In genomic region chr14:102097441-102098135, GRCh38 we compare ENCODE assay signal across 19 cellular contexts. TPM values are rescaled to one million over a fixed set of nuclear protein-coding genes. Genes with fewer than 3 reads are reported as not detected.
A peak's percentile ranks its signal among the peaks of the same experiment; 100 is the strongest.
DNase-seq lines count a peak whose midpoint lies in the region; ATAC-seq lines count a peak whose summit lies in the region.
"Had no signal": no experiment of that assay in that cellular context is flagged by ENCODE, and none has a peak within 500 bp of the region (broad histone marks: within the 10 kb centered on the region; RNA-seq: fewer than 3 reads in every experiment).

No MANE protein-coding gene starts in this region.

- no peak overlapping the region for H3K4me3 Mint-ChIP-seq in stimulated activated naive B cell treated with anti-CD40 and anti-IgM and Interleukin-4, amounts not matched to agents 10 μg/mL and 1 μg/mL and 100 μg/mL, for 72 hours
- H3K4me3 Mint-ChIP-seq: activated naive CD8-positive, alpha-beta T cell treated with anti-CD3 and anti-CD28 coated beads, Interleukin-2, amount 10 ng/mL, durations not matched to agents 7 days and 5 days; activated T-cell treated with anti-CD3 and anti-CD28 coated beads, Interleukin-2, amount 50 U/mL, for 4 hours; immature natural killer cell had no signal

- DNase-seq in DMS53 (lab: John Stamatoyannopoulos, UW), result peak; percentile 61
- peak; percentile 41 for DNase-seq in HT-29 (ENCODE audit: low spot score)
- peak; percentile 54 for DNase-seq in ecto neural progenitor cell (ENCODE audit: low spot score)
- peak; percentile 98 for DNase-seq in trophoblast cell
- no peak for DNase-seq in HuH-7.5 (ENCODE audit: low spot score)
- no peak for DNase-seq in stimulated activated naive B cell treated with anti-CD40 and anti-IgM and Interleukin-4, amounts not matched to agents 10 μg/mL and 1 μg/mL and 100 μg/mL, for 72 hours
- DNase-seq in GM19240 (ENCODE audit: insufficient read length, low spot score), result no peak
- DNase-seq: activated CD4-positive, alpha-beta T cell treated with anti-CD3 and anti-CD28 coated beads, Interleukin-2, amount 50 U/mL, for 4 hours; activated naive CD8-positive, alpha-beta T cell treated with anti-CD3 and anti-CD28 coated beads, Interleukin-2, amount 10 ng/mL, durations not matched to agents 7 days and 5 days; activated T-cell treated with anti-CD3 and anti-CD28 coated beads, Interleukin-2, amount 50 U/mL, for 4 hours; BE2C; brain microvascular endothelial cell; dermis blood vessel endothelial cell; immature natural killer cell; NCI-H1694 treated with DMSO at 0.1 percent for 48 hours; right cardiac atrium; stimulated activated CD4-positive, alpha-beta T cell treated with anti-CD3 and anti-CD28 coated beads, Interleukin-1b, Interleukin-23, amount 100 ng/mL, for 48 hours; T1000 had no signal

- peak overlapping the region; percentile 33 for H2BK120ac ChIP-seq in trophoblast cell (ENCODE audit: insufficient read depth, low read length, poor library complexity)

- no CpG with 5 or more reads among the region's 7 CpGs for WGBS in trophoblast cell (ENCODE audit: extremely low coverage, insufficient coverage, insufficient read length)

- peak overlapping the region; percentile 51 for H3K4me2 ChIP-seq in trophoblast cell (ENCODE audit: low read length)

- H3K79me1 ChIP-seq in trophoblast cell (ENCODE audit: low read length), result peaks cover 16% of the 10 kb centered on the region

- H4K91ac ChIP-seq in trophoblast cell (ENCODE audit: low read depth, low read length), result peak overlapping the region; percentile 88

- no peaks in the 10 kb centered on the region for H3K36me3 ChIP-seq in trophoblast cell (ENCODE audit: control insufficient read depth in 1 of 2, insufficient read depth in 2 of 2, low read length in 2 of 2)
- H3K36me3 ChIP-seq: BE2C, brain microvascular endothelial cell had no signal

- peak overlapping the region; percentile 16 for H3K14ac ChIP-seq in trophoblast cell (ENCODE audit: low read length)

- H3K4me3 ChIP-seq in trophoblast cell (ENCODE audit: low read depth, low read length), result peak overlapping the region; percentile 3

- H3K27me3 Mint-ChIP-seq in stimulated activated naive B cell treated with anti-CD40 and anti-IgM and Interleukin-4, amounts not matched to agents 10 μg/mL and 1 μg/mL and 100 μg/mL, for 72 hours, result no peaks in the 10 kb centered on the region

- H3K4me1 ChIP-seq in trophoblast cell (ENCODE audit: control insufficient read depth in 1 of 2, insufficient read depth in 2 of 2, low read length in 2 of 2), result peaks cover 19 to 23% of the 10 kb centered on the region in 2 experiments

- H3K9me3 ChIP-seq in trophoblast cell (ENCODE audit: insufficient read depth, low read depth, low read length), result peaks cover 1% of the 10 kb centered on the region
- H3K9me3 ChIP-seq: BE2C had no signal

- no peak for ATAC-seq in stimulated activated naive B cell treated with anti-CD40 and anti-IgM and Interleukin-4, amounts not matched to agents 10 μg/mL and 1 μg/mL and 100 μg/mL, for 72 hours (replicated peaks)
- no peak for ATAC-seq in HG03354 (IDR thresholded peaks at IDR 0.05; ENCODE audit: poor library complexity, severe bottlenecking, unreplicated experiment)
- ATAC-seq: right cardiac atrium had no signal

- H3K4me1 Mint-ChIP-seq in stimulated activated naive B cell treated with anti-CD40 and anti-IgM and Interleukin-4, amounts not matched to agents 10 μg/mL and 1 μg/mL and 100 μg/mL, for 72 hours, result peaks cover 20 to 26% of the 10 kb centered on the region in 2 donors

- H2AFZ ChIP-seq in trophoblast cell (ENCODE audit: insufficient read depth, low read length, poor library complexity), result peak overlapping the region; percentile 23

- H3K27ac Mint-ChIP-seq in stimulated activated naive B cell treated with anti-CD40 and anti-IgM and Interleukin-4, amounts not matched to agents 10 μg/mL and 1 μg/mL and 100 μg/mL, for 72 hours, result no peak overlapping the region
- H3K27ac Mint-ChIP-seq: activated naive CD8-positive, alpha-beta T cell treated with anti-CD3 and anti-CD28 coated beads, Interleukin-2, amount 10 ng/mL, durations not matched to agents 7 days and 5 days; immature natural killer cell had no signal

- peak overlapping the region; percentile 44 for H4K8ac ChIP-seq in trophoblast cell (ENCODE audit: low read depth, low read length)

- no peaks in the 10 kb centered on the region for H3K79me2 ChIP-seq in trophoblast cell (ENCODE audit: control insufficient read depth, insufficient read depth, low read length, poor library complexity)

- H2AK5ac ChIP-seq in trophoblast cell (ENCODE audit: low read length), result peak overlapping the region; percentile 1

- no peaks in the 10 kb centered on the region for H3K9me3 Mint-ChIP-seq in stimulated activated naive B cell treated with anti-CD40 and anti-IgM and Interleukin-4, amounts not matched to agents 10 μg/mL and 1 μg/mL and 100 μg/mL, for 72 hours
- H3K9me3 Mint-ChIP-seq: activated naive CD8-positive, alpha-beta T cell treated with anti-CD3 and anti-CD28 coated beads, Interleukin-2, amount 10 ng/mL, durations not matched to agents 7 days and 5 days; activated T-cell treated with anti-CD3 and anti-CD28 coated beads, Interleukin-2, amount 50 U/mL, for 4 hours; immature natural killer cell had no signal

- peak overlapping the region; percentile 83 for H3K27ac ChIP-seq in trophoblast cell (ENCODE audit: low read depth, low read length)
- H3K27ac ChIP-seq: brain microvascular endothelial cell had no signal

- peak overlapping the region; percentile 22 for H4K12ac ChIP-seq in trophoblast cell (ENCODE audit: low read depth, low read length)

- H3K27me3 ChIP-seq in trophoblast cell (ENCODE audit: insufficient read depth, low read length), result no peaks in the 10 kb centered on the region
- H3K27me3 ChIP-seq: BE2C, brain microvascular endothelial cell had no signal

- no peak overlapping the region for H3K18ac ChIP-seq in trophoblast cell (ENCODE audit: low read length)

- H3K4ac ChIP-seq in trophoblast cell (ENCODE audit: low read depth, low read length), result peak overlapping the region; percentile 13

- H3K23ac ChIP-seq in trophoblast cell (ENCODE audit: low read length), result no peak overlapping the region

- peak overlapping the region; percentile 3 for H2BK12ac ChIP-seq in trophoblast cell (ENCODE audit: low read length)

- H3K9ac ChIP-seq in trophoblast cell (ENCODE audit: low read length), result no peak overlapping the region

- H2BK5ac ChIP-seq in trophoblast cell (ENCODE audit: low read depth, low read length, poor library complexity), result peak overlapping the region; percentile 67

- H3K36me3 Mint-ChIP-seq in stimulated activated naive B cell treated with anti-CD40 and anti-IgM and Interleukin-4, amounts not matched to agents 10 μg/mL and 1 μg/mL and 100 μg/mL, for 72 hours, result peaks cover 3 to 4% of the 10 kb centered on the region in 2 donors
- H3K36me3 Mint-ChIP-seq: activated naive CD8-positive, alpha-beta T cell treated with anti-CD3 and anti-CD28 coated beads, Interleukin-2, amount 10 ng/mL, durations not matched to agents 7 days and 5 days; immature natural killer cell had no signal

RNA-seq across cellular contexts. Expression of gene HSP90AA1, which starts 10.7 kb away (rescaled TPM):
- 90.5 and 100 TPM in 2 replicates for total RNA-seq in HT-29 (2014; rRNA removed; shearing (Covaris generic))
- polyA plus RNA-seq in trophoblast cell (2013), result 699 and 726 TPM in 2 replicates

RNA-seq across cellular contexts. Expression of gene WDR20, which starts 42.1 kb away (rescaled TPM):
- 7.3 and 9.8 TPM in 2 replicates for total RNA-seq in HT-29 (2014; rRNA removed; shearing (Covaris generic))
- 17.9 and 18.4 TPM in 2 replicates for polyA plus RNA-seq in trophoblast cell (2013)

Comparison
In these comparisons a context has a peak if more than half of its experiments do, and no peak if none do; other contexts are left out.
1. DNase-seq: peak in DMS53 (single experiment), HT-29 (single experiment), ecto neural progenitor cell (single experiment) and trophoblast cell (2 of 2); none in HuH-7.5 (single experiment), stimulated activated naive B cell treated with anti-CD40 and anti-IgM and Interleukin-4, amounts not matched to agents 10 μg/mL and 1 μg/mL and 100 μg/mL, for 72 hours (single experiment) and GM19240 (single experiment).